1 cellular context compared by ENCODE assay signal in the genomic region with DNA sequence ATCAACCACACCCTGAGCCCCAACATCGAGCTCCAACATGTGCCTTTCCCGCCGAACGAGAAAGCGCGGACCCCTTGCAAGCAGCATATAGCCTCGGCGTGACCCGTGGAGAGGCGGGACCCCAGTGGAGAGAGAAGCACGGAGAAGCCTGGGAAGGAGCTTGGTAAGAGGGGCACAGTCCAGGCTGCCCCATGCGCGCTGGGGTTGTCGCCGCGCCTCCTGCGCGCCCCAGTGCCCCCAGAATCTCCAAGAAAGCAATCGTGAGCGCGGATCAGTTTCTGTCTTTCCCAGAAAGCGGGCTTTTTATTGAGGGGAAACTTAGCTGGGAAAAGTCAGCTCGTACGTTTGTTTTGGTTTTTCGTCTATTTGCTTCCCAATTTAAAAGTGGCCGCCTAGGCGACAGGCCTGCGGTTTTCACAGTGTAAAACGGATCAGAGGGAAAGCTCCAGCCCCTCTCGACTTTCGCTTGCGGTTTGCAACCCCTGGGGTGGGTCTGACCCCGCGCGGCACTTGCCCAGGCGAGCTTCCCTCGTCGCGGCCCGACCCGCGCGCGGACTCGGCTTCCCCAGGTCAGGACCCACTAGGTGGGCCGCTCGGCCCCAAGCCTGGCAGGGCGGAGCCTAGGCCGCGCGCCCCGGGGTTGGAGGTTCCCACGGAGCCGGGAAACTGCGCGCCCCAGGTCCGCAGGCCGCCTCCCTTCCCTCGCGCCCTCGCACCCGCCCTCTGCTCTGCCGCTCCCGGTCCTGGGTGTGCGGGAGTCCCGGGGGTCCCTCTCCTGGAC.
TF ChIP-seq lines count a peak whose summit lies in the region.

No MANE protein-coding gene starts in this region.

TF ChIP-seq in WTC11, 78 proteins besides CTCF, POLR2A, EP300 and RAD21 (continued from another document):
- TF ChIP-seq ZNF121 (CRISPR knock-in tag; IDR thresholded peaks at IDR 0.05), result no peak
- TF ChIP-seq, protein P1, sequence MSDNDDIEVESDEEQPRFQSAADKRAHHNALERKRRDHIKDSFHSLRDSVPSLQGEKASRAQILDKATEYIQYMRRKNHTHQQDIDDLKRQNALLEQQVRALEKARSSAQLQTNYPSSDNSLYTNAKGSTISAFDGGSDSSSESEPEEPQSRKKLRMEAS (CRISPR knock-in tag; IDR thresholded peaks at IDR 0.05), result peak; percentile 36; the same call in 1 of the 2 replicates
- no peak for TF ChIP-seq ZNF263 (CRISPR knock-in tag; IDR thresholded peaks at IDR 0.05; ENCODE audit: low read depth)
- TF ChIP-seq RORB (CRISPR knock-in tag; IDR thresholded peaks at IDR 0.05), result no peak
- no peak for TF ChIP-seq NR2C2 (CRISPR knock-in tag; IDR thresholded peaks at IDR 0.05)
- no peak for TF ChIP-seq MXD4 (CRISPR knock-in tag; IDR thresholded peaks at IDR 0.05; ENCODE audit: borderline replicate concordance)
- no peak for TF ChIP-seq ELF4 (CRISPR knock-in tag; IDR thresholded peaks at IDR 0.05; ENCODE audit: low read depth)
- TF ChIP-seq, protein P2, sequence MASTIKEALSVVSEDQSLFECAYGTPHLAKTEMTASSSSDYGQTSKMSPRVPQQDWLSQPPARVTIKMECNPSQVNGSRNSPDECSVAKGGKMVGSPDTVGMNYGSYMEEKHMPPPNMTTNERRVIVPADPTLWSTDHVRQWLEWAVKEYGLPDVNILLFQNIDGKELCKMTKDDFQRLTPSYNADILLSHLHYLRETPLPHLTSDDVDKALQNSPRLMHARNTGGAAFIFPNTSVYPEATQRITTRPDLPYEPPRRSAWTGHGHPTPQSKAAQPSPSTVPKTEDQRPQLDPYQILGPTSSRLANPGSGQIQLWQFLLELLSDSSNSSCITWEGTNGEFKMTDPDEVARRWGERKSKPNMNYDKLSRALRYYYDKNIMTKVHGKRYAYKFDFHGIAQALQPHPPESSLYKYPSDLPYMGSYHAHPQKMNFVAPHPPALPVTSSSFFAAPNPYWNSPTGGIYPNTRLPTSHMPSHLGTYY (CRISPR knock-in tag; IDR thresholded peaks at IDR 0.05), result no peak
- TF ChIP-seq, protein P3, sequence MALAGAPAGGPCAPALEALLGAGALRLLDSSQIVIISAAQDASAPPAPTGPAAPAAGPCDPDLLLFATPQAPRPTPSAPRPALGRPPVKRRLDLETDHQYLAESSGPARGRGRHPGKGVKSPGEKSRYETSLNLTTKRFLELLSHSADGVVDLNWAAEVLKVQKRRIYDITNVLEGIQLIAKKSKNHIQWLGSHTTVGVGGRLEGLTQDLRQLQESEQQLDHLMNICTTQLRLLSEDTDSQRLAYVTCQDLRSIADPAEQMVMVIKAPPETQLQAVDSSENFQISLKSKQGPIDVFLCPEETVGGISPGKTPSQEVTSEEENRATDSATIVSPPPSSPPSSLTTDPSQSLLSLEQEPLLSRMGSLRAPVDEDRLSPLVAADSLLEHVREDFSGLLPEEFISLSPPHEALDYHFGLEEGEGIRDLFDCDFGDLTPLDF (CRISPR knock-in tag; IDR thresholded peaks at IDR 0.05), result no peak
- no peak for TF ChIP-seq ZBTB21 (CRISPR knock-in tag; IDR thresholded peaks at IDR 0.05; ENCODE audit: borderline replicate concordance)
- TF ChIP-seq OVOL2 (CRISPR knock-in tag; IDR thresholded peaks at IDR 0.05; ENCODE audit: borderline replicate concordance), result no peak
- no peak for TF ChIP-seq SMAD4 (CRISPR knock-in tag; IDR thresholded peaks at IDR 0.05)
- TF ChIP-seq SMAD3 (CRISPR knock-in tag; IDR thresholded peaks at IDR 0.05; ENCODE audit: borderline replicate concordance), result no peak
- TF ChIP-seq FOXK1 (CRISPR knock-in tag; IDR thresholded peaks at IDR 0.05), result peak; percentile 18; the same call in 1 of the 2 replicates
- no peak for TF ChIP-seq FOXJ3 (CRISPR knock-in tag; IDR thresholded peaks at IDR 0.05; ENCODE audit: borderline replicate concordance)
- no peak; the same call in 1 of the 2 replicates for TF ChIP-seq NFE2L1 (CRISPR knock-in tag; IDR thresholded peaks at IDR 0.05)
- TF ChIP-seq ZNF138 (CRISPR knock-in tag; conservative IDR thresholded peaks at IDR 0.05), result no peak
- peak; percentile 35; the same call in 1 of the 2 replicates for TF ChIP-seq GABPB1 (CRISPR knock-in tag; IDR thresholded peaks at IDR 0.05)
- TF ChIP-seq GRHL2 (CRISPR knock-in tag; IDR thresholded peaks at IDR 0.05; ENCODE audit: insufficient replicate concordance, severe bottlenecking), result no peak
- no peak for TF ChIP-seq ZNF317 (CRISPR knock-in tag; IDR thresholded peaks at IDR 0.05; ENCODE audit: borderline replicate concordance, low read depth)
- peak; percentile 43; the same call in 1 of the 2 replicates for TF ChIP-seq ZNF423 (CRISPR knock-in tag; IDR thresholded peaks at IDR 0.05)
- TF ChIP-seq JAZF1 (CRISPR knock-in tag; IDR thresholded peaks at IDR 0.05), result no peak
- TF ChIP-seq ZNF232 (CRISPR knock-in tag; IDR thresholded peaks at IDR 0.05), result no peak
- no peak for TF ChIP-seq CBFB (CRISPR knock-in tag; IDR thresholded peaks at IDR 0.05; ENCODE audit: low read depth)
- TF ChIP-seq, protein P4, sequence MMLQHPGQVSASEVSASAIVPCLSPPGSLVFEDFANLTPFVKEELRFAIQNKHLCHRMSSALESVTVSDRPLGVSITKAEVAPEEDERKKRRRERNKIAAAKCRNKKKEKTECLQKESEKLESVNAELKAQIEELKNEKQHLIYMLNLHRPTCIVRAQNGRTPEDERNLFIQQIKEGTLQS (CRISPR knock-in tag; conservative IDR thresholded peaks at IDR 0.05), result no peak
- peak; percentile 13; the same call in 1 of the 2 replicates for TF ChIP-seq FOXP1 (CRISPR knock-in tag; IDR thresholded peaks at IDR 0.05; ENCODE audit: borderline replicate concordance)
- TF ChIP-seq, protein P5, sequence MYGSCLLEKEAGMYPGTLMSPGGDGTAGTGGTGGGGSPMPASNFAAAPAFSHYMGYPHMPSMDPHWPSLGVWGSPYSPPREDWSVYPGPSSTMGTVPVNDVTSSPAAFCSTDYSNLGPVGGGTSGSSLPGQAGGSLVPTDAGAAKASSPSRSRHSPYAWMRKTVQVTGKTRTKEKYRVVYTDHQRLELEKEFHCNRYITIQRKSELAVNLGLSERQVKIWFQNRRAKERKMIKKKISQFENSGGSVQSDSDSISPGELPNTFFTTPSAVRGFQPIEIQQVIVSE (CRISPR knock-in tag; IDR thresholded peaks at IDR 0.05; ENCODE audit: borderline replicate concordance), result no peak
- TF ChIP-seq, protein P6, sequence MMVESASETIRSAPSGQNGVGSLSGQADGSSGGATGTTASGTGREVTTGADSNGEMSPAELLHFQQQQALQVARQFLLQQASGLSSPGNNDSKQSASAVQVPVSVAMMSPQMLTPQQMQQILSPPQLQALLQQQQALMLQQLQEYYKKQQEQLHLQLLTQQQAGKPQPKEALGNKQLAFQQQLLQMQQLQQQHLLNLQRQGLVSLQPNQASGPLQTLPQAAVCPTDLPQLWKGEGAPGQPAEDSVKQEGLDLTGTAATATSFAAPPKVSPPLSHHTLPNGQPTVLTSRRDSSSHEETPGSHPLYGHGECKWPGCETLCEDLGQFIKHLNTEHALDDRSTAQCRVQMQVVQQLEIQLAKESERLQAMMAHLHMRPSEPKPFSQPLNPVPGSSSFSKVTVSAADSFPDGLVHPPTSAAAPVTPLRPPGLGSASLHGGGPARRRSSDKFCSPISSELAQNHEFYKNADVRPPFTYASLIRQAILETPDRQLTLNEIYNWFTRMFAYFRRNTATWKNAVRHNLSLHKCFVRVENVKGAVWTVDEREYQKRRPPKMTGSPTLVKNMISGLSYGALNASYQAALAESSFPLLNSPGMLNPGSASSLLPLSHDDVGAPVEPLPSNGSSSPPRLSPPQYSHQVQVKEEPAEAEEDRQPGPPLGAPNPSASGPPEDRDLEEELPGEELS (CRISPR knock-in tag; IDR thresholded peaks at IDR 0.05), result no peak
- TF ChIP-seq, protein P7, sequence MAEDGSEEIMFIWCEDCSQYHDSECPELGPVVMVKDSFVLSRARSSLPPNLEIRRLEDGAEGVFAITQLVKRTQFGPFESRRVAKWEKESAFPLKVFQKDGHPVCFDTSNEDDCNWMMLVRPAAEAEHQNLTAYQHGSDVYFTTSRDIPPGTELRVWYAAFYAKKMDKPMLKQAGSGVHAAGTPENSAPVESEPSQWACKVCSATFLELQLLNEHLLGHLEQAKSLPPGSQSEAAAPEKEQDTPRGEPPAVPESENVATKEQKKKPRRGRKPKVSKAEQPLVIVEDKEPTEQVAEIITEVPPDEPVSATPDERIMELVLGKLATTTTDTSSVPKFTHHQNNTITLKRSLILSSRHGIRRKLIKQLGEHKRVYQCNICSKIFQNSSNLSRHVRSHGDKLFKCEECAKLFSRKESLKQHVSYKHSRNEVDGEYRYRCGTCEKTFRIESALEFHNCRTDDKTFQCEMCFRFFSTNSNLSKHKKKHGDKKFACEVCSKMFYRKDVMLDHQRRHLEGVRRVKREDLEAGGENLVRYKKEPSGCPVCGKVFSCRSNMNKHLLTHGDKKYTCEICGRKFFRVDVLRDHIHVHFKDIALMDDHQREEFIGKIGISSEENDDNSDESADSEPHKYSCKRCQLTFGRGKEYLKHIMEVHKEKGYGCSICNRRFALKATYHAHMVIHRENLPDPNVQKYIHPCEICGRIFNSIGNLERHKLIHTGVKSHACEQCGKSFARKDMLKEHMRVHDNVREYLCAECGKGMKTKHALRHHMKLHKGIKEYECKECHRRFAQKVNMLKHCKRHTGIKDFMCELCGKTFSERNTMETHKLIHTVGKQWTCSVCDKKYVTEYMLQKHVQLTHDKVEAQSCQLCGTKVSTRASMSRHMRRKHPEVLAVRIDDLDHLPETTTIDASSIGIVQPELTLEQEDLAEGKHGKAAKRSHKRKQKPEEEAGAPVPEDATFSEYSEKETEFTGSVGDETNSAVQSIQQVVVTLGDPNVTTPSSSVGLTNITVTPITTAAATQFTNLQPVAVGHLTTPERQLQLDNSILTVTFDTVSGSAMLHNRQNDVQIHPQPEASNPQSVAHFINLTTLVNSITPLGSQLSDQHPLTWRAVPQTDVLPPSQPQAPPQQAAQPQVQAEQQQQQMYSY (CRISPR knock-in tag; IDR thresholded peaks at IDR 0.05), result no peak
- no peak for TF ChIP-seq NR3C1 (CRISPR knock-in tag; conservative IDR thresholded peaks at IDR 0.05; ENCODE audit: low read depth)
- TF ChIP-seq ZNF671 (CRISPR knock-in tag; IDR thresholded peaks at IDR 0.05), result no peak
- TF ChIP-seq, protein P8, sequence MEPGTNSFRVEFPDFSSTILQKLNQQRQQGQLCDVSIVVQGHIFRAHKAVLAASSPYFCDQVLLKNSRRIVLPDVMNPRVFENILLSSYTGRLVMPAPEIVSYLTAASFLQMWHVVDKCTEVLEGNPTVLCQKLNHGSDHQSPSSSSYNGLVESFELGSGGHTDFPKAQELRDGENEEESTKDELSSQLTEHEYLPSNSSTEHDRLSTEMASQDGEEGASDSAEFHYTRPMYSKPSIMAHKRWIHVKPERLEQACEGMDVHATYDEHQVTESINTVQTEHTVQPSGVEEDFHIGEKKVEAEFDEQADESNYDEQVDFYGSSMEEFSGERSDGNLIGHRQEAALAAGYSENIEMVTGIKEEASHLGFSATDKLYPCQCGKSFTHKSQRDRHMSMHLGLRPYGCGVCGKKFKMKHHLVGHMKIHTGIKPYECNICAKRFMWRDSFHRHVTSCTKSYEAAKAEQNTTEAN (CRISPR knock-in tag; IDR thresholded peaks at IDR 0.05), result no peak
